Comparison of ENCODE assay signal across 14 cellular contexts in genomic region chr9:72210522-72210921, GRCh38.
"Had no signal": no experiment of that assay in that cellular context is flagged by ENCODE, and none has a peak within 500 bp of the region (broad histone marks: within the 10 kb centered on the region; RNA-seq: fewer than 3 reads in every experiment).

No MANE protein-coding gene starts in this region.

- H3K27ac ChIP-seq: ascending aorta, cardiac muscle cell, heart right ventricle, suprapubic skin, VCaP had no signal

- H3K36me3 ChIP-seq: ascending aorta, cardiac muscle cell, heart right ventricle, suprapubic skin had no signal

- H3K27me3 ChIP-seq: ascending aorta, cardiac muscle cell had no signal

- H3K9me3 ChIP-seq: ascending aorta, heart right ventricle, suprapubic skin had no signal

- ATAC-seq: heart right ventricle, left ventricle myocardium superior had no signal

- H3K4me1 ChIP-seq: ascending aorta, heart right ventricle, suprapubic skin had no signal

- DNase-seq: activated CD4-positive, alpha-beta memory T cell treated with anti-CD3 and anti-CD28 coated beads, Interleukin-2, amount 10 ng/mL, durations not matched to agents 7 days and 5 days; activated CD8-positive, alpha-beta memory T cell treated with anti-CD3 and anti-CD28 coated beads, Interleukin-2, amount 50 U/mL, for 4 hours; activated naive CD4-positive, alpha-beta T cell; heart right ventricle; islet precursor cell; left ventricle myocardium superior; mesendoderm; stimulated activated CD4-positive, alpha-beta T cell treated with anti-CD3 and anti-CD28 coated beads, Interleukin-2, amount 100 ng/mL, for 48 hours; stimulated activated naive CD4-positive, alpha-beta T cell treated with Interleukin-2 at 50 U/mL for 16 hours; T1000 had no signal

- H3K4me3 ChIP-seq: ascending aorta, cardiac muscle cell, heart right ventricle, suprapubic skin had no signal
